Comparison of ENCODE assay signal across 9 cellular contexts in genomic region chr9:14203366-14204056, GRCh38.
DNase-seq lines count a peak whose midpoint lies in the region; ATAC-seq and TF ChIP-seq lines count a peak whose summit lies in the region.
"Had no signal": no experiment of that assay in that cellular context is flagged by ENCODE, and none has a peak within 500 bp of the region (broad histone marks: within the 10 kb centered on the region; RNA-seq: fewer than 3 reads in every experiment).

No MANE protein-coding gene starts in this region.

- no peaks in the 10 kb centered on the region; the same call in 1 of the 2 replicates for H3K36me3 ChIP-seq in ACC112 (ENCODE audit: insufficient read depth, low read length)

- DNase-seq in globus pallidus (ENCODE audit: low spot score) = peak; percentile 74
- DNase-seq in nucleus accumbens (lab: John Stamatoyannopoulos, UW) = peak in 41 of 56 donors; percentile 10 to 71 (median 34)
- DNase-seq in HFFc6 = no peak
- no peak for DNase-seq in NCI-H524 treated with DMSO at 0.1 percent for 48 hours (lab: John Stamatoyannopoulos, UW)
- DNase-seq in ecto neural progenitor cell (ENCODE audit: low spot score) = no peak
- DNase-seq: central memory CD4-positive, alpha-beta T cell had no signal

- no peaks in the 10 kb centered on the region for H3K9me3 Mint-ChIP-seq in HFFc6

- H3K27ac Mint-ChIP-seq in HFFc6 = no peak overlapping the region

- 0 out of 2 replicates have a peak, but pooled peaks cover 2% of the 10 kb centered on the region for H3K27me3 Mint-ChIP-seq in HFFc6 (ENCODE audit: insufficient read depth)

- H3K4me3 Mint-ChIP-seq in HFFc6 = no peak overlapping the region

- no peaks in the 10 kb centered on the region for H3K27me3 ChIP-seq in ACC112 (ENCODE audit: insufficient read depth, low read length)

- peaks cover 15% of the 10 kb centered on the region for H3K4me1 Mint-ChIP-seq in HFFc6 (ENCODE audit: low read depth)

- peak overlapping the region; percentile 40 for H2AFZ ChIP-seq in ACC112 (ENCODE audit: low read length, unreplicated experiment)

- no peak for ATAC-seq in SK-N-SH treated with all-trans-retinoic acid at 6 μM for 48 hours
- no peak for ATAC-seq in HG03378 (IDR thresholded peaks at IDR 0.05; ENCODE audit: unreplicated experiment)

- H3K4me3 ChIP-seq in ACC112 (ENCODE audit: low read depth, low read length) = peak overlapping the region; percentile 58

- H3K79me2 ChIP-seq in ACC112 (ENCODE audit: control insufficient read depth, insufficient read depth, low read length, unreplicated experiment) = peaks cover 73% of the 10 kb centered on the region

- TF ChIP-seq CTCF in HFFc6 (IDR thresholded peaks at IDR 0.05) = no peak

- no peaks in the 10 kb centered on the region for H3K36me3 Mint-ChIP-seq in HFFc6 (ENCODE audit: low read depth)

- H3K27ac ChIP-seq in ACC112 (ENCODE audit: low read depth, low read length) = peak overlapping the region; percentile 37

- peaks cover 75% of the 10 kb centered on the region for H3K4me1 ChIP-seq in ACC112 (ENCODE audit: control insufficient read depth, insufficient read depth, low read length, unreplicated experiment)

TF ChIP-seq in SK-N-SH treated with all-trans-retinoic acid at 6 μM for 48 hours, 23 proteins besides CTCF, POLR2A, EP300 and RAD21:
- TF ChIP-seq ZFP30 (CRISPR knock-in tag; IDR thresholded peaks at IDR 0.05) (peak; percentile 39; the same call in 1 of the 2 replicates), CREB5 (CRISPR knock-in tag; IDR thresholded peaks at IDR 0.05; ENCODE audit: low read depth) (0 out of 2 replicates have a peak, but pooled peaks have one; percentile 26), SNAI2 (CRISPR knock-in tag; IDR thresholded peaks at IDR 0.05) (peak; percentile 91), TCF4 (CRISPR knock-in tag; IDR thresholded peaks at IDR 0.05; ENCODE audit: borderline replicate concordance) (0 out of 2 replicates have a peak, but pooled peaks have one; percentile 34), OSR1 (CRISPR knock-in tag; IDR thresholded peaks at IDR 0.05) (no peak), CSDC2 (CRISPR knock-in tag; IDR thresholded peaks at IDR 0.05) (peak; percentile 90; the same call in 1 of the 2 replicates), ISL1 (CRISPR knock-in tag; IDR thresholded peaks at IDR 0.05) (peak; percentile 51), PPARA (CRISPR knock-in tag; IDR thresholded peaks at IDR 0.05; ENCODE audit: borderline replicate concordance) (0 out of 2 replicates have a peak, but pooled peaks have one; percentile 32), PATZ1 (CRISPR knock-in tag; IDR thresholded peaks at IDR 0.05; ENCODE audit: borderline replicate concordance) (no peak), ZFP3 (CRISPR knock-in tag; IDR thresholded peaks at IDR 0.05) (peak; percentile 73; the same call in 1 of the 2 replicates)
- TF ChIP-seq, protein P1, sequence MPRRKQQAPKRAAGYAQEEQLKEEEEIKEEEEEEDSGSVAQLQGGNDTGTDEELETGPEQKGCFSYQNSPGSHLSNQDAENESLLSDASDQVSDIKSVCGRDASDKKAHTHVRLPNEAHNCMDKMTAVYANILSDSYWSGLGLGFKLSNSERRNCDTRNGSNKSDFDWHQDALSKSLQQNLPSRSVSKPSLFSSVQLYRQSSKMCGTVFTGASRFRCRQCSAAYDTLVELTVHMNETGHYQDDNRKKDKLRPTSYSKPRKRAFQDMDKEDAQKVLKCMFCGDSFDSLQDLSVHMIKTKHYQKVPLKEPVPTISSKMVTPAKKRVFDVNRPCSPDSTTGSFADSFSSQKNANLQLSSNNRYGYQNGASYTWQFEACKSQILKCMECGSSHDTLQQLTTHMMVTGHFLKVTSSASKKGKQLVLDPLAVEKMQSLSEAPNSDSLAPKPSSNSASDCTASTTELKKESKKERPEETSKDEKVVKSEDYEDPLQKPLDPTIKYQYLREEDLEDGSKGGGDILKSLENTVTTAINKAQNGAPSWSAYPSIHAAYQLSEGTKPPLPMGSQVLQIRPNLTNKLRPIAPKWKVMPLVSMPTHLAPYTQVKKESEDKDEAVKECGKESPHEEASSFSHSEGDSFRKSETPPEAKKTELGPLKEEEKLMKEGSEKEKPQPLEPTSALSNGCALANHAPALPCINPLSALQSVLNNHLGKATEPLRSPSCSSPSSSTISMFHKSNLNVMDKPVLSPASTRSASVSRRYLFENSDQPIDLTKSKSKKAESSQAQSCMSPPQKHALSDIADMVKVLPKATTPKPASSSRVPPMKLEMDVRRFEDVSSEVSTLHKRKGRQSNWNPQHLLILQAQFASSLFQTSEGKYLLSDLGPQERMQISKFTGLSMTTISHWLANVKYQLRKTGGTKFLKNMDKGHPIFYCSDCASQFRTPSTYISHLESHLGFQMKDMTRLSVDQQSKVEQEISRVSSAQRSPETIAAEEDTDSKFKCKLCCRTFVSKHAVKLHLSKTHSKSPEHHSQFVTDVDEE (CRISPR knock-in tag; IDR thresholded peaks at IDR 0.05) = peak; percentile 74

Comparison
In these comparisons a context has a peak if more than half of its experiments do, and no peak if none do; other contexts are left out.
1. DNase-seq: peak in globus pallidus (single experiment) and nucleus accumbens (41 of 56); none in HFFc6 (single experiment), NCI-H524 treated with DMSO at 0.1 percent for 48 hours (single experiment) and ecto neural progenitor cell (single experiment).